In the genomic region with DNA sequence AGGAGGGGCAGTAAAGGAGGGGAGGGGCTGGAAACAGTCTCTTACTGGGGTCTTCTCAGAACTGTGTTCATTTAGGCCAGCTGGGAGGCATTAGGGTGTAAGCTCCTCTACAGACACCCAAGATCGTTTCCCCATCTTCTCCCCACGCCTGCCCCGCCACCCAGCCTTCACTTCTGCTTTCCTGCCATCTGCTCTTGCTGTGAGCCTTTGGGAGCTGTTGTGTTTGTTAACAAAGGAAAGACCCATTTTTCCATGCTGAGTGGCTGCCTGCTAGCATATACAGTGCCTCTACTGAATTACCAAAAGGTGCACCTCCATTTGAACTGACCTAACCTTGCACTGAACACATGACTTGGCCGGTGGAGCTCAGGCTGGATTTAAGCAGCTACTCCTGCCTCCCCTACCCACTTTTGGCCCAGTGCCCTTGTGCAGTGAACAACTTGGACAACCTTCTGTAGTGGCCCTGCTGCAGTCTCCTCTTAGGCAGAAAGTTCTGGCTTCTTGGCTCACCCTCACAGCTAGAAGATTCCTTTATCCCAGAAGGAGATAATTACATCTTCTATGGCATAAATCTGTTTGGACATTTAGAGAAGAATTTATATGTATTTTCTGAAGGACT, we compare ENCODE assay signal across 1 cellular context.
TF ChIP-seq lines count a peak whose summit lies in the region.

No MANE protein-coding gene starts in this region.

TF ChIP-seq in HepG2, 621 proteins besides CTCF, POLR2A, EP300 and RAD21 (continued from another document):
- TF ChIP-seq, protein P1, sequence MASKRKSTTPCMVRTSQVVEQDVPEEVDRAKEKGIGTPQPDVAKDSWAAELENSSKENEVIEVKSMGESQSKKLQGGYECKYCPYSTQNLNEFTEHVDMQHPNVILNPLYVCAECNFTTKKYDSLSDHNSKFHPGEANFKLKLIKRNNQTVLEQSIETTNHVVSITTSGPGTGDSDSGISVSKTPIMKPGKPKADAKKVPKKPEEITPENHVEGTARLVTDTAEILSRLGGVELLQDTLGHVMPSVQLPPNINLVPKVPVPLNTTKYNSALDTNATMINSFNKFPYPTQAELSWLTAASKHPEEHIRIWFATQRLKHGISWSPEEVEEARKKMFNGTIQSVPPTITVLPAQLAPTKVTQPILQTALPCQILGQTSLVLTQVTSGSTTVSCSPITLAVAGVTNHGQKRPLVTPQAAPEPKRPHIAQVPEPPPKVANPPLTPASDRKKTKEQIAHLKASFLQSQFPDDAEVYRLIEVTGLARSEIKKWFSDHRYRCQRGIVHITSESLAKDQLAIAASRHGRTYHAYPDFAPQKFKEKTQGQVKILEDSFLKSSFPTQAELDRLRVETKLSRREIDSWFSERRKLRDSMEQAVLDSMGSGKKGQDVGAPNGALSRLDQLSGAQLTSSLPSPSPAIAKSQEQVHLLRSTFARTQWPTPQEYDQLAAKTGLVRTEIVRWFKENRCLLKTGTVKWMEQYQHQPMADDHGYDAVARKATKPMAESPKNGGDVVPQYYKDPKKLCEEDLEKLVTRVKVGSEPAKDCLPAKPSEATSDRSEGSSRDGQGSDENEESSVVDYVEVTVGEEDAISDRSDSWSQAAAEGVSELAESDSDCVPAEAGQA (IDR thresholded peaks at IDR 0.05; ENCODE audit: low read depth): no peak
- TF ChIP-seq, protein P1 (CRISPR knock-in tag; IDR thresholded peaks at IDR 0.05; ENCODE audit: borderline replicate concordance): no peak
- TF ChIP-seq CENPX (CRISPR knock-in tag; IDR thresholded peaks at IDR 0.05) (no peak), CEBPG (CRISPR knock-in tag; IDR thresholded peaks at IDR 0.05) (no peak), GFI1 (CRISPR knock-in tag; IDR thresholded peaks at IDR 0.05; ENCODE audit: borderline replicate concordance) (no peak), ZNF850 (CRISPR knock-in tag; conservative IDR thresholded peaks at IDR 0.05) (no peak), MAZ (IDR thresholded peaks at IDR 0.05; ENCODE audit: borderline replicate concordance, low read depth, low read length) (no peak), MAZ (CRISPR knock-in tag; IDR thresholded peaks at IDR 0.05; ENCODE audit: low read depth) (no peak), MAF1 (CRISPR knock-in tag; IDR thresholded peaks at IDR 0.05; ENCODE audit: borderline replicate concordance) (no peak), KLF6 (CRISPR knock-in tag; IDR thresholded peaks at IDR 0.05) (no peak), NR2F1 (CRISPR knock-in tag; IDR thresholded peaks at IDR 0.05) (no peak), ZNF790 (CRISPR knock-in tag; IDR thresholded peaks at IDR 0.05; ENCODE audit: borderline replicate concordance) (no peak), NBN (conservative IDR thresholded peaks at IDR 0.05) (no peak)
- TF ChIP-seq, protein P2, sequence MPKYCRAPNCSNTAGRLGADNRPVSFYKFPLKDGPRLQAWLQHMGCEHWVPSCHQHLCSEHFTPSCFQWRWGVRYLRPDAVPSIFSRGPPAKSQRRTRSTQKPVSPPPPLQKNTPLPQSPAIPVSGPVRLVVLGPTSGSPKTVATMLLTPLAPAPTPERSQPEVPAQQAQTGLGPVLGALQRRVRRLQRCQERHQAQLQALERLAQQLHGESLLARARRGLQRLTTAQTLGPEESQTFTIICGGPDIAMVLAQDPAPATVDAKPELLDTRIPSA (CRISPR knock-in tag; IDR thresholded peaks at IDR 0.05; ENCODE audit: borderline replicate concordance): no peak
- TF ChIP-seq, protein P3, sequence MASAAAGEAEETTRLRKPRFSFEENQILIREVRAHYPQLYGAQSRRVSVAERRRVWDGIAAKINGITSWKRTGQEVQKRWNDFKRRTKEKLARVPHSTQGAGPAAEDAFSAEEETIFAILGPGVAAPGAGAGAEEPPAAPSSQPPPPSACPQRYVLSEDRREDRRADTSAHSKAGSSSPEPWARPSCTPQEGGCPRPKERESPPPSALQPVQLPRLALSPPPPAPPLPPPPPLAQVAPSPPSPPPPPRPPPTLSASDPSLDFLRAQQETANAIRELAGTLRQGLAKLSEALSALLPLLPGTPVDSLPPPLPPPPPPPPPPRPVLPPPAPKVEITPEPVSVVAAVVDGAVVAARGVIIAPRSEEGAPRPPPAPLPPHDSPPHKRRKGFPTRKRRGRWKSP (CRISPR knock-in tag; IDR thresholded peaks at IDR 0.05): no peak
